In genomic region chr20:35699127-35699913, GRCh38 we compare ENCODE assay signal across 8 cellular contexts. TPM values are rescaled to one million over a fixed set of nuclear protein-coding genes. Genes with fewer than 3 reads are reported as not detected.
DNase-seq lines count a peak whose midpoint lies in the region; ATAC-seq and TF ChIP-seq lines count a peak whose summit lies in the region.

Gene NFS1 (minus strand): TSS chr20:35699352. CDS start chr20:35699288, 64 bp downstream.
Gene ROMO1 (plus strand): TSS chr20:35699405. CDS start chr20:35699633, 228 bp downstream.

- peak within 1 kb of the TSS; percentile 98 for H3K27ac Mint-ChIP-seq in GM23338
- peak within 1 kb of the TSS; percentile 97 for H3K27ac Mint-ChIP-seq in neural crest cell (ENCODE audit: unreplicated experiment)

- peak within 1 kb of the TSS; percentile 73 to 96 for H3K9ac ChIP-seq in stomach smooth muscle (ENCODE audit: low read length in 2 of 2)

- H3K27ac ChIP-seq in GM23338 (ENCODE audit: low read depth) (peak within 1 kb of the TSS; percentile 98), stomach smooth muscle (ENCODE audit: low read length) (peak within 1 kb of the TSS; percentile 89)

- no peaks in the 10 kb centered on the region for H3K9me2 ChIP-seq in GM23338 (ENCODE audit: insufficient read depth)

- H3K4me1 Mint-ChIP-seq in GM23338 = peaks cover 17% of the 10 kb centered on the region
- peaks cover 32% of the 10 kb centered on the region for H3K4me1 Mint-ChIP-seq in neural crest cell

- no peaks in the 10 kb centered on the region for H3K9me3 ChIP-seq in stomach smooth muscle (ENCODE audit: control insufficient read depth in 2 of 2, low read length in 2 of 2)

- H3K79me2 ChIP-seq in GM23338 (replicated peaks; ENCODE audit: insufficient read depth) = peaks cover 11% of the 10 kb centered on the region

- peaks cover 56% of the 10 kb centered on the region for H3F3A ChIP-seq in GM23338 (replicated peaks; ENCODE audit: low read depth)

- no peaks in the 10 kb centered on the region for H3K9me3 Mint-ChIP-seq in GM23338
- H3K9me3 Mint-ChIP-seq in neural crest cell = no peaks in the 10 kb centered on the region

- peak within 1 kb of the TSS; percentile 99 for H3K4me3 ChIP-seq in GM23338
- H3K4me3 ChIP-seq in LNCaP clone FGC (ENCODE audit: low read depth, low read length) = peak within 1 kb of the TSS; percentile 96
- H3K4me3 ChIP-seq in foreskin fibroblast (ENCODE audit: low read depth in 1 of 2, low read length in 2 of 2) = peak within 1 kb of the TSS; percentile 76 to 89
- H3K4me3 ChIP-seq in stomach smooth muscle (ENCODE audit: low read length in 2 of 2) = peak within 1 kb of the TSS; percentile 70 to 97

- H3K27me3 Mint-ChIP-seq in GM23338 (ENCODE audit: insufficient read depth, low read depth, poor library complexity) = peaks cover 14% of the 10 kb centered on the region
- peaks cover 5% of the 10 kb centered on the region for H3K27me3 Mint-ChIP-seq in neural crest cell (ENCODE audit: low read depth)

- DNase-seq in Daoy (ENCODE audit: low read depth) (peak; percentile 88), GM23338 (ENCODE audit: low spot score) (peak; percentile 95), LNCaP clone FGC (ENCODE audit: low read depth) (peak; percentile 36), SHP77 treated with DMSO at 0.1 percent for 48 hours (lab: John Stamatoyannopoulos, UW) (peak; percentile 54), activated gamma-delta T cell treated with Interleukin-2 at 50 U/mL for 16 hours (peak; percentile 84), foreskin fibroblast (peak; percentile 78 to 95), neural crest cell (ENCODE audit: low read depth, low spot score) (peak; percentile 88)

- no peaks in the 10 kb centered on the region for H3K27me3 ChIP-seq in GM23338 (ENCODE audit: insufficient read depth)
- no peaks in the 10 kb centered on the region for H3K27me3 ChIP-seq in stomach smooth muscle (ENCODE audit: control insufficient read depth in 1 of 2, insufficient read depth in 2 of 2, low read length in 2 of 2)

- peak within 1 kb of the TSS; percentile 88 for H3K4me3 Mint-ChIP-seq in GM23338
- H3K4me3 Mint-ChIP-seq in neural crest cell = peak within 1 kb of the TSS; percentile 90

- H4K20me1 ChIP-seq in GM23338 (replicated peaks; ENCODE audit: insufficient read depth) = peaks cover 10% of the 10 kb centered on the region; the same call in 1 of the 2 replicates

- peak; percentile 89 for ATAC-seq in GM23338

- H3K4me1 ChIP-seq in GM23338 (ENCODE audit: insufficient read depth) (peaks cover 12% of the 10 kb centered on the region), stomach smooth muscle (ENCODE audit: control insufficient read depth, insufficient read depth, low read length) (peaks cover 23% of the 10 kb centered on the region)

- peaks cover 12% of the 10 kb centered on the region for H3K36me3 ChIP-seq in GM23338 (ENCODE audit: insufficient read depth)
- peaks cover 19 to 21% of the 10 kb centered on the region in 2 donors for H3K36me3 ChIP-seq in stomach smooth muscle (ENCODE audit: control insufficient read depth in 2 of 2, insufficient read depth in 2 of 2, low read length in 2 of 2)

- H3K4me2 ChIP-seq in GM23338 = peak within 1 kb of the TSS; percentile 99

- H3K36me3 Mint-ChIP-seq in GM23338 (ENCODE audit: low read depth) (peaks cover 41% of the 10 kb centered on the region), neural crest cell (ENCODE audit: low read depth) (peaks cover 16% of the 10 kb centered on the region)

- TF ChIP-seq CTCF in GM23338 (conservative IDR thresholded peaks at IDR 0.05; ENCODE audit: low read depth in 2 of 2) (peak in 1 of 2 experiments; percentile 22; a peak in 1 of 4 replicates), LNCaP clone FGC (IDR thresholded peaks at IDR 0.05; ENCODE audit: control insufficient read depth, extremely low read depth, insufficient read depth) (peak; percentile 35; the same call in 1 of the 2 replicates), foreskin fibroblast (IDR thresholded peaks at IDR 0.05; ENCODE audit: low read depth, low read length) (peak; percentile 9), neural crest cell (conservative IDR thresholded peaks at IDR 0.05) (peak; percentile 41)

- H2AFZ ChIP-seq in GM23338 = peak within 1 kb of the TSS; percentile 100

TF ChIP-seq in GM23338, 12 proteins besides CTCF, POLR2A, EP300 and RAD21:
- TF ChIP-seq CREB1 (CRISPR knock-in tag; IDR thresholded peaks at IDR 0.05; ENCODE audit: low read depth) = peak; percentile 92
- TF ChIP-seq, protein P1, sequence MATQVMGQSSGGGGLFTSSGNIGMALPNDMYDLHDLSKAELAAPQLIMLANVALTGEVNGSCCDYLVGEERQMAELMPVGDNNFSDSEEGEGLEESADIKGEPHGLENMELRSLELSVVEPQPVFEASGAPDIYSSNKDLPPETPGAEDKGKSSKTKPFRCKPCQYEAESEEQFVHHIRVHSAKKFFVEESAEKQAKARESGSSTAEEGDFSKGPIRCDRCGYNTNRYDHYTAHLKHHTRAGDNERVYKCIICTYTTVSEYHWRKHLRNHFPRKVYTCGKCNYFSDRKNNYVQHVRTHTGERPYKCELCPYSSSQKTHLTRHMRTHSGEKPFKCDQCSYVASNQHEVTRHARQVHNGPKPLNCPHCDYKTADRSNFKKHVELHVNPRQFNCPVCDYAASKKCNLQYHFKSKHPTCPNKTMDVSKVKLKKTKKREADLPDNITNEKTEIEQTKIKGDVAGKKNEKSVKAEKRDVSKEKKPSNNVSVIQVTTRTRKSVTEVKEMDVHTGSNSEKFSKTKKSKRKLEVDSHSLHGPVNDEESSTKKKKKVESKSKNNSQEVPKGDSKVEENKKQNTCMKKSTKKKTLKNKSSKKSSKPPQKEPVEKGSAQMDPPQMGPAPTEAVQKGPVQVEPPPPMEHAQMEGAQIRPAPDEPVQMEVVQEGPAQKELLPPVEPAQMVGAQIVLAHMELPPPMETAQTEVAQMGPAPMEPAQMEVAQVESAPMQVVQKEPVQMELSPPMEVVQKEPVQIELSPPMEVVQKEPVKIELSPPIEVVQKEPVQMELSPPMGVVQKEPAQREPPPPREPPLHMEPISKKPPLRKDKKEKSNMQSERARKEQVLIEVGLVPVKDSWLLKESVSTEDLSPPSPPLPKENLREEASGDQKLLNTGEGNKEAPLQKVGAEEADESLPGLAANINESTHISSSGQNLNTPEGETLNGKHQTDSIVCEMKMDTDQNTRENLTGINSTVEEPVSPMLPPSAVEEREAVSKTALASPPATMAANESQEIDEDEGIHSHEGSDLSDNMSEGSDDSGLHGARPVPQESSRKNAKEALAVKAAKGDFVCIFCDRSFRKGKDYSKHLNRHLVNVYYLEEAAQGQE (IDR thresholded peaks at IDR 0.05; ENCODE audit: unreplicated experiment) = no peak
- peak; percentile 93 for TF ChIP-seq POLR2AphosphoS5 (IDR thresholded peaks at IDR 0.05; ENCODE audit: low read depth)
- TF ChIP-seq ETS1 (IDR thresholded peaks at IDR 0.05) = peak; percentile 84
- TF ChIP-seq STAT1 (IDR thresholded peaks at IDR 0.05; ENCODE audit: unreplicated experiment) = no peak
- TF ChIP-seq EZH2 (IDR thresholded peaks at IDR 0.05; ENCODE audit: low read depth, unreplicated experiment) = no peak
- peak; percentile 74; the same call in 1 of the 2 replicates for TF ChIP-seq NANOG (IDR thresholded peaks at IDR 0.05; ENCODE audit: borderline replicate concordance)

RNA-seq across cellular contexts. Expression of gene NFS1, which starts in this region (rescaled TPM):
- 25.8 and 29.5 TPM in 2 replicates for total RNA-seq in Daoy (2014; rRNA removed; shearing (Covaris generic))
- 35.7 and 45.9 TPM in 2 replicates for total RNA-seq in GM23338 (2014; rRNA removed; shearing (Covaris generic))
- polyA plus RNA-seq in GM23338 (2016; fragmentation: Nextera tagmentation; extraction: Ambion mirVana) = 19.7 and 22.8 TPM in 2 replicates
- 19.4 and 21.3 TPM in 2 replicates for total RNA-seq in neural crest cell

RNA-seq across cellular contexts. Expression of gene ROMO1, which starts in this region (rescaled TPM):
- 435 and 443 TPM in 2 replicates for total RNA-seq in Daoy (2014; rRNA removed; shearing (Covaris generic))
- total RNA-seq in GM23338 (2014; rRNA removed; shearing (Covaris generic)) = 127 and 152 TPM in 2 replicates
- 881 and 947 TPM in 2 replicates for polyA plus RNA-seq in GM23338 (2016; fragmentation: Nextera tagmentation; extraction: Ambion mirVana)
- 151 and 158 TPM in 2 replicates for total RNA-seq in neural crest cell

Comparison
In these comparisons a context has a peak if more than half of its experiments do, and no peak if none do; other contexts are left out.
1. Peak in every context shown above with its lines: DNase-seq, ATAC-seq, H3K4me3 ChIP-seq and H3K27ac ChIP-seq.
2. DNase-seq: peak in every context shown above with its lines; median percentile 95 in GM23338; 88 in Daoy; 88 in neural crest cell; 86 in foreskin fibroblast; 84 in activated gamma-delta T cell treated with Interleukin-2 at 50 U/mL for 16 hours; 54 in SHP77 treated with DMSO at 0.1 percent for 48 hours; 36 in LNCaP clone FGC.